In genomic region chr12:56716933-56717880, GRCh38 we compare ENCODE assay signal across 1 cellular context.
TF ChIP-seq lines count a peak whose summit lies in the region.

No MANE protein-coding gene starts in this region.

TF ChIP-seq in HepG2, 621 proteins besides CTCF, POLR2A, EP300 and RAD21:
- TF ChIP-seq AGO2 (optimal IDR thresholded peaks at IDR 0.05; ENCODE audit: low read depth, low read length) (peak; percentile 33), DPF2 (CRISPR knock-in tag; IDR thresholded peaks at IDR 0.05; ENCODE audit: borderline replicate concordance, low read depth) (no peak)
